ENCODE assay signal across 8 cellular contexts in genomic region chr11:27485930-27486773, GRCh38. TPM values are rescaled to one million over a fixed set of nuclear protein-coding genes. Genes with fewer than 3 reads are reported as not detected.
DNase-seq lines count a peak whose midpoint lies in the region; ATAC-seq lines count a peak whose summit lies in the region.

No MANE protein-coding gene starts in this region.

- no peak overlapping the region for H2AK5ac ChIP-seq in mesendoderm (ENCODE audit: low read length)

- H3K9me3 ChIP-seq in CD8-positive, alpha-beta memory T cell (ENCODE audit: low read length) = no peaks in the 10 kb centered on the region

- H3K18ac ChIP-seq in mesendoderm (ENCODE audit: low read length) = no peak overlapping the region

- H2BK120ac ChIP-seq in mesendoderm (ENCODE audit: low read depth, low read length) = no peak overlapping the region

- H3K9ac ChIP-seq in mesendoderm (ENCODE audit: low read length) = no peak overlapping the region

- H3K79me1 ChIP-seq in mesendoderm (ENCODE audit: low read length) = no peaks in the 10 kb centered on the region

- no peak overlapping the region for H3K4me3 Mint-ChIP-seq in CD8-positive, alpha-beta memory T cell
- H3K4me3 Mint-ChIP-seq in effector memory CD8-positive, alpha-beta T cell = no peak overlapping the region

- ATAC-seq in GM18867 (IDR thresholded peaks at IDR 0.05; ENCODE audit: unreplicated experiment) (peak; percentile 75), GM19467 (IDR thresholded peaks at IDR 0.05; ENCODE audit: unreplicated experiment) (no peak), GM19023 (IDR thresholded peaks at IDR 0.05; ENCODE audit: unreplicated experiment) (no peak)
- peak; percentile 56 for ATAC-seq in effector memory CD8-positive, alpha-beta T cell (replicated peaks)

- no peak overlapping the region for H3K23ac ChIP-seq in mesendoderm (ENCODE audit: low read length)

- H3K27ac ChIP-seq in CD8-positive, alpha-beta memory T cell (ENCODE audit: low read depth, low read length) = no peak overlapping the region
- H3K27ac ChIP-seq in mesendoderm (ENCODE audit: low read depth, low read length) = no peak overlapping the region

- H4K8ac ChIP-seq in mesendoderm (ENCODE audit: low read depth, low read length) = no peak overlapping the region

- no peak overlapping the region for H3K4ac ChIP-seq in mesendoderm (ENCODE audit: low read depth, low read length)

- no peak overlapping the region for H3K56ac ChIP-seq in mesendoderm (ENCODE audit: low read length)

- peak in 3 of 5 donors; percentile 7 to 41 (median 25) for DNase-seq in CD8-positive, alpha-beta memory T cell
- DNase-seq in LHCN-M2 (ENCODE audit: low read depth) (peak; percentile 63), RPMI8226 (peak; percentile 54), mesendoderm (peak; percentile 57)
- peak; percentile 49 to 51 (median 51) for DNase-seq in effector memory CD8-positive, alpha-beta T cell

- H3K4me1 Mint-ChIP-seq in CD8-positive, alpha-beta memory T cell = no peaks in the 10 kb centered on the region
- no peaks in the 10 kb centered on the region for H3K4me1 Mint-ChIP-seq in effector memory CD8-positive, alpha-beta T cell (ENCODE audit: low read depth in 2 of 2)

- no peak overlapping the region for H3K27ac Mint-ChIP-seq in CD8-positive, alpha-beta memory T cell
- H3K27ac Mint-ChIP-seq in effector memory CD8-positive, alpha-beta T cell = no peak overlapping the region

- no peaks in the 10 kb centered on the region for H3K36me3 ChIP-seq in CD8-positive, alpha-beta memory T cell (ENCODE audit: insufficient read depth, low read length)
- H3K36me3 ChIP-seq in mesendoderm (ENCODE audit: control insufficient read depth, insufficient read depth, low read length) = no peaks in the 10 kb centered on the region

- CTCF ChIA-PET in CD8-positive, alpha-beta memory T cell (lab: Charles Lee) = interaction anchor here (0.7 to 5.6 kb wide), 8 partner anchors 9 to 305 kb away, joined by 3 to 47 read pairs (median 6); partner anchors contain the start of gene LGR4

- no peak overlapping the region for H4K5ac ChIP-seq in mesendoderm (ENCODE audit: low read length)

- no peak overlapping the region for H3K4me2 ChIP-seq in mesendoderm (ENCODE audit: low read length)

- no peak overlapping the region for H3K4me3 ChIP-seq in CD8-positive, alpha-beta memory T cell (ENCODE audit: low read length)
- no peak overlapping the region for H3K4me3 ChIP-seq in mesendoderm (ENCODE audit: low read length)

- no peaks in the 10 kb centered on the region for H3K79me2 ChIP-seq in mesendoderm (ENCODE audit: control insufficient read depth, insufficient read depth, low read length)

- no peaks in the 10 kb centered on the region for H3K9me3 Mint-ChIP-seq in CD8-positive, alpha-beta memory T cell
- H3K9me3 Mint-ChIP-seq in effector memory CD8-positive, alpha-beta T cell = no peaks in the 10 kb centered on the region

- no peaks in the 10 kb centered on the region for H3K4me1 ChIP-seq in CD8-positive, alpha-beta memory T cell (ENCODE audit: insufficient read depth, low read length)
- no peaks in the 10 kb centered on the region for H3K4me1 ChIP-seq in mesendoderm (ENCODE audit: control insufficient read depth, low read depth, low read length)

- H2BK5ac ChIP-seq in mesendoderm (ENCODE audit: low read length) = no peak overlapping the region

- no peaks in the 10 kb centered on the region for H3K27me3 ChIP-seq in CD8-positive, alpha-beta memory T cell (ENCODE audit: insufficient read depth, low read length, poor library complexity, severe bottlenecking)
- no peaks in the 10 kb centered on the region for H3K27me3 ChIP-seq in mesendoderm (ENCODE audit: insufficient read depth, low read length, poor library complexity)

- H3K36me3 Mint-ChIP-seq in CD8-positive, alpha-beta memory T cell = peaks cover 0 to 19% (median 2%) of the 10 kb centered on the region in 3 donors
- H3K36me3 Mint-ChIP-seq in effector memory CD8-positive, alpha-beta T cell (ENCODE audit: insufficient read depth) = no peaks in the 10 kb centered on the region

- POLR2A ChIA-PET in CD8-positive, alpha-beta memory T cell (lab: Charles Lee) = interaction anchor here (1.2 kb wide), 1 partner anchor 11 kb away, joined by 7 read pairs; no protein-coding TSS in a partner anchor

- no peak overlapping the region for H2BK15ac ChIP-seq in mesendoderm (replicated peaks; ENCODE audit: low read depth)

- no peaks in the 10 kb centered on the region for H3K27me3 Mint-ChIP-seq in CD8-positive, alpha-beta memory T cell
- no peaks in the 10 kb centered on the region for H3K27me3 Mint-ChIP-seq in effector memory CD8-positive, alpha-beta T cell

- WGBS in mesendoderm (ENCODE audit: extremely low coverage, insufficient coverage, low lambda C conversion rate) = no CpG with 5 or more reads among the region's 4 CpGs

RNA-seq across cellular contexts. Expression of gene LGR4, which starts 13.6 kb away (rescaled TPM):
- under 1 TPM; 0.04 to 0.39 TPM for total RNA-seq in CD8-positive, alpha-beta memory T cell
- polyA plus RNA-seq in CD8-positive, alpha-beta memory T cell = 0.07 TPM
- 3.9 and 4.9 TPM in 2 replicates for total RNA-seq in LHCN-M2 (2014; rRNA removed)
- polyA plus RNA-seq in LHCN-M2 (2012) = 2.7 TPM
- polyA plus RNA-seq in mesendoderm (2013, experiment 1 of 2) = 13.6 TPM
- polyA plus RNA-seq in mesendoderm (2013, experiment 2 of 2) = 15.2 TPM

RNA-seq across cellular contexts. Expression of gene LIN7C, which starts 20.4 kb away (rescaled TPM):
- 10 to 100 TPM; 27.4 to 28.9 TPM for total RNA-seq in CD8-positive, alpha-beta memory T cell
- 14.7 TPM for polyA plus RNA-seq in CD8-positive, alpha-beta memory T cell
- total RNA-seq in LHCN-M2 (2014; rRNA removed) = 44.0 and 44.8 TPM in 2 replicates
- 4.8 TPM for polyA plus RNA-seq in LHCN-M2 (2012)
- polyA plus RNA-seq in mesendoderm (2013, experiment 1 of 2) = 25.1 TPM
- 23.9 TPM for polyA plus RNA-seq in mesendoderm (2013, experiment 2 of 2)

Comparison
In these comparisons a context has a peak if more than half of its experiments do, and no peak if none do; other contexts are left out.
1. ATAC-seq: peak in GM18867 (single experiment) and effector memory CD8-positive, alpha-beta T cell (single experiment); none in GM19467 (single experiment) and GM19023 (single experiment).
2. Peak in every context shown above with its lines, with median percentiles within 50 percentile points of each other: DNase-seq.